Comparison of ENCODE assay signal across 16 cellular contexts in the genomic region with DNA sequence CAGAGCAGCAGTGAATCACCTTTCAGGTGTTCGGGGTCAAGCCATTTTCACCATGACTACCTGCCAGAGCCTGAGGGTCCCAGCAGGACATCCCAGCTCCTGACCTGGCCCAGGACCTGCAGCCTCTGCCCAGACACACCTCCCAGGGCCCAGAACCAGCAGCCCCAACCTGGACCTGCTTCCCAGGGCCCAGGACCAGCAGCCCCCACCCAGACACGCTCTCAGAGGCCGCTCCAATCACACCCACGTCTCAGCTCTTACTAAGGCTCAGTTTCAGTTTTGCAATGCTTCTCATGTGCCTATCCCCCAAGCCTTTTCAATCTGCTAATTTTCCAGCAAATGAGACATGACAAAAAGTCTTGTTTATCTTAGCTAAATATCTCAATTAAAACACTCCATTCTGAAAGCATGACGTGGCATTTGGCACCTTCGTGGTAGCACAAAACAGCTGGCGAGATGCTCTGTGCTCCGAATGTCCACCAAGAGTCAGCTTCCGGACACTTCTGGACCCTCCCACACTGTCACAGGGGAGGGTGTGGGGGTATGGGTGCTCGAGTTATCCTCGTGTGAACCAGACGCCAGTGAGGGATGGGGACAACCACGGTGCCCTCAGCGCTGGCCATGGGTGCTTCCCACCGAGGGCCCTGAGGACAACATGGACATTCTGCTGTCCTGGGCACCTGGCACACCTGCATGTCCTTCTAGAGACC.
A peak's percentile ranks its signal among the peaks of the same experiment; 100 is the strongest.
DNase-seq lines count a peak whose midpoint lies in the region; FAIRE-seq and TF ChIP-seq lines count a peak whose summit lies in the region.
"Had no signal": no experiment of that assay in that cellular context is flagged by ENCODE, and none has a peak within 500 bp of the region (broad histone marks: within the 10 kb centered on the region; RNA-seq: fewer than 3 reads in every experiment).

No MANE protein-coding gene starts in this region.

- H4K91ac ChIP-seq in H9 (ENCODE audit: insufficient read length, low read depth, low read length) = no peak overlapping the region

- peaks cover 5 to 45% (median 19%) of the 10 kb centered on the region in 3 experiments; a peak in 6 of 7 replicates for H3K36me3 Mint-ChIP-seq in H9 (ENCODE audit: insufficient read depth in 1 of 3, low read depth in 3 of 3)
- no peaks in the 10 kb centered on the region for H3K36me3 Mint-ChIP-seq in MCF 10A (ENCODE audit: insufficient read depth, unreplicated experiment)
- no peaks in the 10 kb centered on the region for H3K36me3 Mint-ChIP-seq in T-helper 2 cell treated with Interferon-gamma antibody and Interleukin-4, amounts not matched to agents 5 μg/mL and 100 μg/mL, for 36 hours (ENCODE audit: low read depth)

- no CpG with 5 or more reads among the region's 15 CpGs for WGBS in H9 (ENCODE audit: extremely low coverage, insufficient read length, low lambda C conversion rate)
- 72 to 78% (median 76%) methylated on average over 11 to 15 of the region's 15 CpGs for WGBS in stomach, 5 donors

- no peak overlapping the region for H2BK12ac ChIP-seq in H9 (ENCODE audit: insufficient read length, low read depth, low read length)

- no peak overlapping the region for H3K4me2 ChIP-seq in H9 (ENCODE audit: insufficient read depth, insufficient read length, low read length)

- no peak overlapping the region for H2AK5ac ChIP-seq in H9 (ENCODE audit: insufficient read length, low read length)

- H3K4me1 ChIP-seq in H9 (ENCODE audit: insufficient read depth, low read length) = peaks cover 3% of the 10 kb centered on the region; the same call in 1 of the 2 replicates
- no peaks in the 10 kb centered on the region for H3K4me1 ChIP-seq in kidney (ENCODE audit: control insufficient read depth in 1 of 2, insufficient read depth in 1 of 2, low read depth in 1 of 2, low read length in 2 of 2)
- H3K4me1 ChIP-seq in stomach = no peaks in the 10 kb centered on the region

- H2BK120ac ChIP-seq in H9 (ENCODE audit: low read depth, low read length, poor library complexity, severe bottlenecking) = no peak overlapping the region

- H3K36me3 ChIP-seq in kidney (ENCODE audit: control insufficient read depth in 1 of 2, insufficient read depth in 2 of 2, low read length in 2 of 2) (no peaks in the 10 kb centered on the region), stomach (no peaks in the 10 kb centered on the region)

- no peaks in the 10 kb centered on the region for H3K9me3 ChIP-seq in H9 (ENCODE audit: control insufficient read depth, low read depth, low read length)
- peaks cover 2 to 7% of the 10 kb centered on the region in 2 donors for H3K9me3 ChIP-seq in kidney (ENCODE audit: control insufficient read depth in 1 of 2, low read length in 2 of 2)
- peaks cover 3 to 9% (median 5%) of the 10 kb centered on the region in 4 donors for H3K9me3 ChIP-seq in stomach

- H3K4me3 Mint-ChIP-seq in H9 (no peak overlapping the region), MCF 10A (ENCODE audit: unreplicated experiment) (no peak overlapping the region)
- H3K4me3 Mint-ChIP-seq in T-helper 2 cell treated with Interferon-gamma antibody and Interleukin-4, amounts not matched to agents 5 μg/mL and 100 μg/mL, for 36 hours = no peak overlapping the region
- H3K4me3 Mint-ChIP-seq: activated CD8-positive, alpha-beta memory T cell treated with anti-CD3 and anti-CD28 coated beads, Interleukin-2, amount 10 ng/mL, durations not matched to agents 7 days and 5 days; activated naive CD4-positive, alpha-beta T cell treated with anti-CD3 and anti-CD28 coated beads, Interleukin-2, amount 50 U/mL, for 24 hours had no signal

- H3K23me2 ChIP-seq in H9 (ENCODE audit: insufficient read length, low read depth, low read length, poor library complexity, severe bottlenecking) = no peaks in the 10 kb centered on the region

- no peaks in the 10 kb centered on the region for H3K79me1 ChIP-seq in H9 (ENCODE audit: insufficient read depth, low read depth, low read length, poor library complexity, severe bottlenecking)

- H3K56ac ChIP-seq in H9 (ENCODE audit: insufficient read length, low read depth, low read length) = no peak overlapping the region

- H3K27ac ChIP-seq in H9 (ENCODE audit: insufficient read length, low read depth, low read length) = no peak overlapping the region
- no peak overlapping the region for H3K27ac ChIP-seq in kidney (ENCODE audit: low read depth in 2 of 2, low read length in 2 of 2)
- H3K27ac ChIP-seq in stomach = peak overlapping the region; percentile 38 to 65 (median 52)

- TF ChIP-seq CTCF in H9 (conservative IDR thresholded peaks at IDR 0.05) = no peak
- no peak for TF ChIP-seq CTCF in MCF 10A (IDR thresholded peaks at IDR 0.05; ENCODE audit: unreplicated experiment)
- TF ChIP-seq CTCF in kidney (IDR thresholded peaks at IDR 0.05; ENCODE audit: borderline replicate concordance, extremely low read depth, insufficient read depth) = no peak
- TF ChIP-seq CTCF in stomach (IDR thresholded peaks at IDR 0.05) = no peak
- TF ChIP-seq CTCF in GM13977 (IDR thresholded peaks at IDR 0.05; ENCODE audit: extremely low read depth, insufficient read depth, missing control alignments) = no peak

- H3K79me2 ChIP-seq in H9 (ENCODE audit: insufficient read depth, low read length) = no peaks in the 10 kb centered on the region

- no peak for TF ChIP-seq EP300 in stomach (IDR thresholded peaks at IDR 0.05)

- no peak overlapping the region for H3T11ph ChIP-seq in H9 (ENCODE audit: low read length)

- peak overlapping the region; percentile 77 for H3K14ac ChIP-seq in H9 (ENCODE audit: insufficient read depth, low read length)

- CTCF ChIA-PET in MCF 10A (lab: Yijun Ruan, JAX) = interaction anchor here (0.6 kb wide), 1 partner anchor 9 kb away, joined by 3 read pairs; no protein-coding TSS in a partner anchor

- peaks cover 14% of the 10 kb centered on the region for H3K27me3 Mint-ChIP-seq in H9 (ENCODE audit: low read depth)
- no peaks in the 10 kb centered on the region for H3K27me3 Mint-ChIP-seq in MCF 10A (ENCODE audit: insufficient read depth, unreplicated experiment)
- peaks cover 5% of the 10 kb centered on the region for H3K27me3 Mint-ChIP-seq in T-helper 2 cell treated with Interferon-gamma antibody and Interleukin-4, amounts not matched to agents 5 μg/mL and 100 μg/mL, for 36 hours (ENCODE audit: low read depth)
- H3K27me3 Mint-ChIP-seq: activated CD8-positive, alpha-beta memory T cell treated with anti-CD3 and anti-CD28 coated beads, Interleukin-2, amount 10 ng/mL, durations not matched to agents 7 days and 5 days; activated naive CD4-positive, alpha-beta T cell treated with anti-CD3 and anti-CD28 coated beads, Interleukin-2, amount 50 U/mL, for 24 hours had no signal

- intact Hi-C loops in MCF 10A (cut with micrococcal nuclease) = no loop called here
- intact Hi-C loops in kidney (cut with DNase I) = no loop called here
- intact Hi-C loops in stomach (cut with DNase I; ENCODE audit: low total_unique reads) = no loop called here

- H3K18ac ChIP-seq in H9 (ENCODE audit: insufficient read length, low read depth, low read length) = peak overlapping the region; percentile 16

- H4K20me1 ChIP-seq in H9 (ENCODE audit: control insufficient read depth, insufficient read depth, insufficient read length) = no peaks in the 10 kb centered on the region

- in situ Hi-C loops in GM13977 (cut with MboI; ENCODE audit: low pct_unique_long_range_greater_than_20kb, low sequenced_read_pairs, unreplicated experiment) = no loop called here

- no peak for TF ChIP-seq POLR2A in stomach (IDR thresholded peaks at IDR 0.05)

- H2BK5ac ChIP-seq in H9 (ENCODE audit: insufficient read length, low read length) = no peak overlapping the region

- no peak overlapping the region for H3K4ac ChIP-seq in H9 (ENCODE audit: low read depth, low read length)

- H3K4me1 Mint-ChIP-seq in H9 = peaks cover 54 to 58% of the 10 kb centered on the region in 2 experiments
- H3K4me1 Mint-ChIP-seq in MCF 10A (ENCODE audit: insufficient read depth, unreplicated experiment) = no peaks in the 10 kb centered on the region
- H3K4me1 Mint-ChIP-seq in T-helper 2 cell treated with Interferon-gamma antibody and Interleukin-4, amounts not matched to agents 5 μg/mL and 100 μg/mL, for 36 hours (ENCODE audit: low read depth) = no peaks in the 10 kb centered on the region
- H3K4me1 Mint-ChIP-seq: activated CD8-positive, alpha-beta memory T cell treated with anti-CD3 and anti-CD28 coated beads, Interleukin-2, amount 10 ng/mL, durations not matched to agents 7 days and 5 days; activated naive CD4-positive, alpha-beta T cell treated with anti-CD3 and anti-CD28 coated beads, Interleukin-2, amount 50 U/mL, for 24 hours had no signal

- no peak overlapping the region for H3K4me3 ChIP-seq in kidney (ENCODE audit: low read length in 2 of 2)
- H3K4me3 ChIP-seq in stomach = no peak overlapping the region
- H3K4me3 ChIP-seq: lung, skin epidermis had no signal

- no peak overlapping the region for H2BK15ac ChIP-seq in H9 (ENCODE audit: low read depth, low read length)

- H3K9ac ChIP-seq in H9 (ENCODE audit: extremely low read depth, insufficient read length, low read length) (no peak overlapping the region), kidney (ENCODE audit: low read length in 2 of 2) (no peak overlapping the region)

- no peak overlapping the region for H4K5ac ChIP-seq in H9 (ENCODE audit: insufficient read length, low read depth, low read length)

- H3K9me3 Mint-ChIP-seq in H9 = peaks cover 28 to 31% of the 10 kb centered on the region in 2 experiments
- H3K9me3 Mint-ChIP-seq in MCF 10A (ENCODE audit: unreplicated experiment) = peaks cover 14% of the 10 kb centered on the region
- peaks cover 4% of the 10 kb centered on the region for H3K9me3 Mint-ChIP-seq in T-helper 2 cell treated with Interferon-gamma antibody and Interleukin-4, amounts not matched to agents 5 μg/mL and 100 μg/mL, for 36 hours

- no peak overlapping the region for H2BK20ac ChIP-seq in H9 (ENCODE audit: low read depth, low read length, poor library complexity, severe bottlenecking)

- no peak overlapping the region for H2AFZ ChIP-seq in H9 (ENCODE audit: low read length)

- H4K8ac ChIP-seq in H9 (replicated peaks; ENCODE audit: insufficient read length, low read depth, low read length) = no peak overlapping the region

- no peaks in the 10 kb centered on the region for H3K27me3 ChIP-seq in H9 (ENCODE audit: insufficient read depth, low read length)
- H3K27me3 ChIP-seq in stomach = no peaks in the 10 kb centered on the region

- no TSS peak for BruUV-seq in MCF 10A (replicated peaks; lab: Mats Ljungman, UMichigan)

- DNase-seq in H9 (no peak), MCF 10A (ENCODE audit: unreplicated experiment) (peak; percentile 19), kidney (peak; percentile 75), stomach (peak; percentile 31), T-helper 1 cell (no peak), GM13977 (ENCODE audit: low spot score) (no peak)
- no peak for DNase-seq in T-helper 2 cell treated with Interferon-gamma antibody and Interleukin-4, amounts not matched to agents 5 μg/mL and 100 μg/mL, for 36 hours (ENCODE audit: low spot score)
- DNase-seq in activated CD8-positive, alpha-beta memory T cell treated with anti-CD3 and anti-CD28 coated beads, Interleukin-2, amount 50 U/mL, for 4 hours = no peak
- DNase-seq: activated CD8-positive, alpha-beta memory T cell treated with anti-CD3 and anti-CD28 coated beads, Interleukin-2, amount 10 ng/mL, durations not matched to agents 7 days and 5 days; central memory CD4-positive, alpha-beta T cell; DMS79 treated with DMSO at 0.1 percent for 48 hours; nucleus accumbens had no signal

- POLR2A ChIA-PET in MCF 10A (lab: Yijun Ruan, JAX) = no interaction called here

- peak overlapping the region in 1 of 3 experiments; percentile 61; a peak in 1 of 7 replicates for H3K27ac Mint-ChIP-seq in H9
- H3K27ac Mint-ChIP-seq in MCF 10A (ENCODE audit: low read depth, unreplicated experiment) = peak overlapping the region; percentile 57
- H3K27ac Mint-ChIP-seq in T-helper 2 cell treated with Interferon-gamma antibody and Interleukin-4, amounts not matched to agents 5 μg/mL and 100 μg/mL, for 36 hours = no peak overlapping the region
- H3K27ac Mint-ChIP-seq: activated CD8-positive, alpha-beta memory T cell treated with anti-CD3 and anti-CD28 coated beads, Interleukin-2, amount 10 ng/mL, durations not matched to agents 7 days and 5 days; activated naive CD4-positive, alpha-beta T cell treated with anti-CD3 and anti-CD28 coated beads, Interleukin-2, amount 50 U/mL, for 24 hours had no signal

- FAIRE-seq in kidney (lab: Jason Lieb, UNC) = no peak
- FAIRE-seq: endothelial cell of umbilical vein had no signal

- H3K23ac ChIP-seq in H9 (ENCODE audit: insufficient read length, low read depth, low read length) = no peak overlapping the region

Comparison
In these comparisons a context has a peak if more than half of its experiments do, and no peak if none do; other contexts are left out.
1. DNase-seq: peak in MCF 10A (single experiment), kidney (single experiment) and stomach (single experiment); none in H9 (single experiment), T-helper 1 cell (0 of 5), GM13977 (single experiment), T-helper 2 cell treated with Interferon-gamma antibody and Interleukin-4, amounts not matched to agents 5 μg/mL and 100 μg/mL, for 36 hours (single experiment) and activated CD8-positive, alpha-beta memory T cell treated with anti-CD3 and anti-CD28 coated beads, Interleukin-2, amount 50 U/mL, for 4 hours (single experiment).
2. H3K27ac ChIP-seq: peak in stomach (5 of 5); none in H9 (single experiment) and kidney (0 of 2).